Comparison of ENCODE assay signal across 15 cellular contexts in genomic region chr18:48173557-48173956, GRCh38.
DNase-seq lines count a peak whose midpoint lies in the region; ATAC-seq, FAIRE-seq and TF ChIP-seq lines count a peak whose summit lies in the region.
"Had no signal": no experiment of that assay in that cellular context is flagged by ENCODE, and none has a peak within 500 bp of the region (broad histone marks: within the 10 kb centered on the region; RNA-seq: fewer than 3 reads in every experiment).

No MANE protein-coding gene starts in this region.

- H3K27me3 Mint-ChIP-seq in activated naive CD8-positive, alpha-beta T cell treated with anti-CD3 and anti-CD28 coated beads, Interleukin-2, amount 10 ng/mL, durations not matched to agents 7 days and 5 days = peaks cover 9% of the 10 kb centered on the region
- peaks cover 7% of the 10 kb centered on the region for H3K27me3 Mint-ChIP-seq in activated naive CD8-positive, alpha-beta T cell treated with anti-CD3 and anti-CD28 coated beads for 36 hours
- H3K27me3 Mint-ChIP-seq in naive thymus-derived CD8-positive, alpha-beta T cell = peaks cover 3 to 17% (median 6%) of the 10 kb centered on the region in 5 donors

- no peak for ATAC-seq in activated naive CD8-positive, alpha-beta T cell treated with anti-CD3 and anti-CD28 coated beads, Interleukin-2, amount 10 ng/mL, durations not matched to agents 7 days and 5 days (ENCODE audit: low read depth)
- ATAC-seq in left colon = peak; percentile 92
- no peak for ATAC-seq in naive thymus-derived CD8-positive, alpha-beta T cell
- ATAC-seq: GM23338 had no signal

- no peak for FAIRE-seq in small intestine (lab: Jason Lieb, UNC)

- no peak for TF ChIP-seq CTCF in hepatocyte (IDR thresholded peaks at IDR 0.05; ENCODE audit: poor library complexity)

- H3K79me2 ChIP-seq in hepatocyte = no peaks in the 10 kb centered on the region

- no peaks in the 10 kb centered on the region for H3K36me3 ChIP-seq in small intestine (ENCODE audit: control insufficient read depth in 2 of 2, insufficient read depth in 2 of 2, low read length in 2 of 2)
- no peaks in the 10 kb centered on the region for H3K36me3 ChIP-seq in hepatocyte (replicated peaks; ENCODE audit: insufficient read depth, low read depth)
- H3K36me3 ChIP-seq: BLaER1 had no signal

- no peaks in the 10 kb centered on the region for H3K9me2 ChIP-seq in hepatocyte (replicated peaks; ENCODE audit: insufficient read depth)

- H3K4me1 Mint-ChIP-seq in activated naive CD8-positive, alpha-beta T cell treated with anti-CD3 and anti-CD28 coated beads, Interleukin-2, amount 10 ng/mL, durations not matched to agents 7 days and 5 days = no peaks in the 10 kb centered on the region
- no peaks in the 10 kb centered on the region for H3K4me1 Mint-ChIP-seq in activated naive CD8-positive, alpha-beta T cell treated with anti-CD3 and anti-CD28 coated beads for 36 hours
- no peaks in the 10 kb centered on the region for H3K4me1 Mint-ChIP-seq in naive thymus-derived CD8-positive, alpha-beta T cell
- H3K4me1 Mint-ChIP-seq: CD8-positive, alpha-beta memory T cell; GM23338 had no signal

- no peaks in the 10 kb centered on the region for H3K36me3 Mint-ChIP-seq in activated naive CD8-positive, alpha-beta T cell treated with anti-CD3 and anti-CD28 coated beads, Interleukin-2, amount 10 ng/mL, durations not matched to agents 7 days and 5 days
- H3K36me3 Mint-ChIP-seq in activated naive CD8-positive, alpha-beta T cell treated with anti-CD3 and anti-CD28 coated beads for 36 hours = no peaks in the 10 kb centered on the region
- H3K36me3 Mint-ChIP-seq in naive thymus-derived CD8-positive, alpha-beta T cell = no peaks in the 10 kb centered on the region
- H3K36me3 Mint-ChIP-seq: CD8-positive, alpha-beta memory T cell had no signal

- POLR2A ChIA-PET in activated naive CD8-positive, alpha-beta T cell treated with anti-CD3 and anti-CD28 coated beads, Interleukin-2, amount 10 ng/mL, durations not matched to agents 7 days and 5 days (lab: Charles Lee) = no interaction called here
- POLR2A ChIA-PET in naive thymus-derived CD8-positive, alpha-beta T cell (lab: Charles Lee) = no interaction called here

- no peak overlapping the region for H2AFZ ChIP-seq in hepatocyte
- H2AFZ ChIP-seq: GM23338 had no signal

- intact Hi-C loops in left colon (cut with DNase I, micrococcal nuclease) = no loop called here

- no peak overlapping the region for H3K4me3 ChIP-seq in small intestine (ENCODE audit: low read depth in 1 of 2, low read length in 2 of 2)
- no peak overlapping the region for H3K4me3 ChIP-seq in hepatocyte
- H3K4me3 ChIP-seq: BLaER1, GM23338 had no signal

- H3K9me3 Mint-ChIP-seq in activated naive CD8-positive, alpha-beta T cell treated with anti-CD3 and anti-CD28 coated beads, Interleukin-2, amount 10 ng/mL, durations not matched to agents 7 days and 5 days = no peaks in the 10 kb centered on the region
- no peaks in the 10 kb centered on the region for H3K9me3 Mint-ChIP-seq in activated naive CD8-positive, alpha-beta T cell treated with anti-CD3 and anti-CD28 coated beads for 36 hours
- H3K9me3 Mint-ChIP-seq in naive thymus-derived CD8-positive, alpha-beta T cell = peaks cover 0 to 4% (median 0%) of the 10 kb centered on the region in 9 donors
- H3K9me3 Mint-ChIP-seq: CD8-positive, alpha-beta memory T cell; GM23338 had no signal

- DNase-seq in activated naive CD8-positive, alpha-beta T cell treated with anti-CD3 and anti-CD28 coated beads, Interleukin-2, amount 10 ng/mL, durations not matched to agents 7 days and 5 days = no peak
- no peak for DNase-seq in activated naive CD8-positive, alpha-beta T cell treated with anti-CD3 and anti-CD28 coated beads for 36 hours
- DNase-seq in left colon (no peak), small intestine (peak; percentile 83), hepatocyte (ENCODE audit: low spot score) (no peak)
- no peak for DNase-seq in naive thymus-derived CD8-positive, alpha-beta T cell
- DNase-seq in effector CD4-positive, alpha-beta T cell = no peak
- DNase-seq: Caco-2; CD8-positive, alpha-beta memory T cell; DND-41; GDM1; H7 had no signal

- H3K4me1 ChIP-seq in small intestine (ENCODE audit: control insufficient read depth in 2 of 2, insufficient read depth in 1 of 2, low read depth in 1 of 2, low read length in 1 of 2) (no peaks in the 10 kb centered on the region), hepatocyte (ENCODE audit: insufficient read depth) (peaks cover 7% of the 10 kb centered on the region)
- H3K4me1 ChIP-seq: BLaER1, Caco-2 had no signal

- 25 to 72% (median 34%) methylated on average over 2 of the region's 2 CpGs for WGBS in small intestine, 3 donors
- WGBS in hepatocyte (ENCODE audit: low lambda C conversion rate, missing lambda C conversion rate) = 91% methylated on average over 2 of the region's 2 CpGs

- H3K9me3 ChIP-seq in small intestine (ENCODE audit: control insufficient read depth, low read depth) (no peaks in the 10 kb centered on the region), hepatocyte (ENCODE audit: low read depth) (no peaks in the 10 kb centered on the region)
- H3K9me3 ChIP-seq: BLaER1, Caco-2 had no signal

- peak overlapping the region in 1 of 2 donors; percentile 13 for H3K27ac ChIP-seq in small intestine (ENCODE audit: low read depth in 1 of 2, low read length in 1 of 2)
- H3K27ac ChIP-seq in hepatocyte = no peak overlapping the region
- H3K27ac ChIP-seq: 22Rv1, BLaER1 had no signal

- H3K4me2 ChIP-seq in hepatocyte = no peak overlapping the region
- H3K4me2 ChIP-seq: BLaER1, GM23338 had no signal

- H3K27me3 ChIP-seq in small intestine (ENCODE audit: control insufficient read depth in 2 of 2, insufficient read depth in 2 of 2, low read length in 2 of 2) (no peaks in the 10 kb centered on the region), hepatocyte (no peaks in the 10 kb centered on the region)
- H3K27me3 ChIP-seq: BLaER1 had no signal

- no peaks in the 10 kb centered on the region for H4K20me1 ChIP-seq in hepatocyte (ENCODE audit: insufficient read depth, poor library complexity, severe bottlenecking)
- H4K20me1 ChIP-seq: BLaER1 had no signal

- no peak overlapping the region for H3K4me3 Mint-ChIP-seq in activated naive CD8-positive, alpha-beta T cell treated with anti-CD3 and anti-CD28 coated beads, Interleukin-2, amount 10 ng/mL, durations not matched to agents 7 days and 5 days
- H3K4me3 Mint-ChIP-seq in activated naive CD8-positive, alpha-beta T cell treated with anti-CD3 and anti-CD28 coated beads for 36 hours = no peak overlapping the region
- no peak overlapping the region for H3K4me3 Mint-ChIP-seq in naive thymus-derived CD8-positive, alpha-beta T cell
- H3K4me3 Mint-ChIP-seq: CD8-positive, alpha-beta memory T cell; GM23338 had no signal

- peak overlapping the region; percentile 23 for H3K27ac Mint-ChIP-seq in activated naive CD8-positive, alpha-beta T cell treated with anti-CD3 and anti-CD28 coated beads, Interleukin-2, amount 10 ng/mL, durations not matched to agents 7 days and 5 days
- H3K27ac Mint-ChIP-seq in activated naive CD8-positive, alpha-beta T cell treated with anti-CD3 and anti-CD28 coated beads for 36 hours = no peak overlapping the region
- no peak overlapping the region for H3K27ac Mint-ChIP-seq in naive thymus-derived CD8-positive, alpha-beta T cell
- H3K27ac Mint-ChIP-seq: GM23338 had no signal
